ENCODE assay signal across 11 cellular contexts in genomic region chr20:48717095-48717958, GRCh38.
DNase-seq lines count a peak whose midpoint lies in the region; ATAC-seq lines count a peak whose summit lies in the region.
"Had no signal": no experiment of that assay in that cellular context is flagged by ENCODE, and none has a peak within 500 bp of the region (broad histone marks: within the 10 kb centered on the region; RNA-seq: fewer than 3 reads in every experiment).

No MANE protein-coding gene starts in this region.

- H3K4me1 Mint-ChIP-seq in activated T-cell treated with anti-CD3 and anti-CD28 coated beads, Interleukin-2, amount 50 U/mL, for 24 hours (ENCODE audit: low read depth), result peaks cover 88% of the 10 kb centered on the region
- H3K4me1 Mint-ChIP-seq in stimulated activated naive B cell treated with anti-CD40 and anti-IgM and Interleukin-4, amounts not matched to agents 10 μg/mL and 1 μg/mL and 100 μg/mL, for 72 hours, result peaks cover 67 to 95% of the 10 kb centered on the region in 2 donors

- peaks cover 48% of the 10 kb centered on the region for H3K36me3 Mint-ChIP-seq in activated T-cell treated with anti-CD3 and anti-CD28 coated beads, Interleukin-2, amount 50 U/mL, for 24 hours (ENCODE audit: low read depth)
- peaks cover 30 to 56% of the 10 kb centered on the region in 2 donors for H3K36me3 Mint-ChIP-seq in stimulated activated naive B cell treated with anti-CD40 and anti-IgM and Interleukin-4, amounts not matched to agents 10 μg/mL and 1 μg/mL and 100 μg/mL, for 72 hours

- peak overlapping the region; percentile 23 for H3K4me3 Mint-ChIP-seq in activated T-cell treated with anti-CD3 and anti-CD28 coated beads, Interleukin-2, amount 50 U/mL, for 24 hours
- peak overlapping the region; percentile 5 to 22 for H3K4me3 Mint-ChIP-seq in stimulated activated naive B cell treated with anti-CD40 and anti-IgM and Interleukin-4, amounts not matched to agents 10 μg/mL and 1 μg/mL and 100 μg/mL, for 72 hours

- peak; percentile 24 to 39 for ATAC-seq in stimulated activated naive B cell treated with anti-CD40 and anti-IgM and Interleukin-4, amounts not matched to agents 10 μg/mL and 1 μg/mL and 100 μg/mL, for 72 hours (replicated peaks)

- no peaks in the 10 kb centered on the region for H3K27me3 Mint-ChIP-seq in activated T-cell treated with anti-CD3 and anti-CD28 coated beads, Interleukin-2, amount 50 U/mL, for 24 hours
- no peaks in the 10 kb centered on the region for H3K27me3 Mint-ChIP-seq in stimulated activated naive B cell treated with anti-CD40 and anti-IgM and Interleukin-4, amounts not matched to agents 10 μg/mL and 1 μg/mL and 100 μg/mL, for 72 hours

- peak overlapping the region; percentile 98 for H3K27ac ChIP-seq in cingulate gyrus (ENCODE audit: low read depth, low read length)

- H3K9me3 Mint-ChIP-seq in activated T-cell treated with anti-CD3 and anti-CD28 coated beads, Interleukin-2, amount 50 U/mL, for 24 hours, result no peaks in the 10 kb centered on the region
- H3K9me3 Mint-ChIP-seq in stimulated activated naive B cell treated with anti-CD40 and anti-IgM and Interleukin-4, amounts not matched to agents 10 μg/mL and 1 μg/mL and 100 μg/mL, for 72 hours, result peaks cover 4 to 11% of the 10 kb centered on the region in 2 donors

- no peak for DNase-seq in activated T-cell treated with anti-CD3 and anti-CD28 coated beads, Interleukin-2, amount 50 U/mL, for 24 hours
- no peak for DNase-seq in activated T-cell treated with anti-CD3 and anti-CD28 coated beads for 4 hours
- DNase-seq in NCI-H526 treated with DMSO at 0.1 percent for 48 hours (lab: John Stamatoyannopoulos, UW), result peak; percentile 90
- DNase-seq in stimulated activated naive B cell treated with anti-CD40 and anti-IgM and Interleukin-4, amounts not matched to agents 10 μg/mL and 1 μg/mL and 100 μg/mL, for 72 hours, result no peak
- no peak for DNase-seq in stimulated activated CD4-positive, alpha-beta T cell treated with anti-CD3 and anti-CD28 coated beads, Interleukin-1b, Interleukin-23, amount 100 ng/mL, for 48 hours
- DNase-seq in DMS79 treated with DMSO at 0.1 percent for 48 hours (lab: John Stamatoyannopoulos, UW), result no peak
- DNase-seq in SHP77 treated with DMSO at 0.1 percent for 48 hours (lab: John Stamatoyannopoulos, UW), result no peak
- DNase-seq: GF-D8, NCI-H1092, NCI-H524 treated with DMSO at 0.1 percent for 48 hours had no signal

- H3K27ac Mint-ChIP-seq in activated T-cell treated with anti-CD3 and anti-CD28 coated beads, Interleukin-2, amount 50 U/mL, for 24 hours, result peak overlapping the region; percentile 96
- peak overlapping the region; percentile 67 for H3K27ac Mint-ChIP-seq in stimulated activated naive B cell treated with anti-CD40 and anti-IgM and Interleukin-4, amounts not matched to agents 10 μg/mL and 1 μg/mL and 100 μg/mL, for 72 hours
